Comparison of ENCODE assay signal across 8 cellular contexts in genomic region chr2:202238234-202239197, GRCh38. TPM values are rescaled to one million over a fixed set of nuclear protein-coding genes. Genes with fewer than 3 reads are reported as not detected.
DNase-seq lines count a peak whose midpoint lies in the region; ATAC-seq, FAIRE-seq and TF ChIP-seq lines count a peak whose summit lies in the region.

SUMO1 (minus strand) TSS chr2:202238597; CDS start chr2:202238451, 146 bp downstream.

- TF ChIP-seq CTCF in GM12875 (IDR thresholded peaks at IDR 0.05; ENCODE audit: borderline replicate concordance, insufficient read depth, low read depth, low read length) (no peak), pancreas (IDR thresholded peaks at IDR 0.05) (no peak), thyroid gland (IDR thresholded peaks at IDR 0.05) (no peak)

- ATAC-seq in HG02763 (IDR thresholded peaks at IDR 0.05; ENCODE audit: unreplicated experiment) (peak; percentile 98), Right ventricle myocardium superior (ENCODE audit: poor library complexity) (peak; percentile 99), pancreas (peak; percentile 98 to 99 (median 98))
- peak; percentile 97 for ATAC-seq in activated naive CD8-positive, alpha-beta T cell treated with anti-CD3 and anti-CD28 coated beads, Interleukin-2, amount 50 U/mL, for 24 hours

- no peaks in the 10 kb centered on the region for H3K27me3 Mint-ChIP-seq in activated naive CD8-positive, alpha-beta T cell treated with anti-CD3 and anti-CD28 coated beads, Interleukin-2, amount 50 U/mL, for 24 hours

- no peaks in the 10 kb centered on the region for H3K36me3 Mint-ChIP-seq in activated naive CD8-positive, alpha-beta T cell treated with anti-CD3 and anti-CD28 coated beads, Interleukin-2, amount 50 U/mL, for 24 hours (ENCODE audit: low read depth)

- peak; percentile 41 for DNase-seq in NCI-H1417 treated with DMSO at 0.1 percent for 48 hours (lab: John Stamatoyannopoulos, UW)
- DNase-seq in SW480 (ENCODE audit: low spot score) = peak; percentile 80
- DNase-seq in activated naive CD8-positive, alpha-beta T cell treated with anti-CD3 and anti-CD28 coated beads, Interleukin-2, amount 50 U/mL, for 24 hours = peak; percentile 92
- peak; percentile 95 for DNase-seq in Right ventricle myocardium superior
- peak; percentile 77 to 93 (median 84) for DNase-seq in pancreas
- DNase-seq in thyroid gland = peak; percentile 87 to 91

- H3K36me3 ChIP-seq in pancreas (no peaks in the 10 kb centered on the region), thyroid gland (no peaks in the 10 kb centered on the region)

- H3K4me1 ChIP-seq in pancreas (peaks cover 12 to 19% (median 14%) of the 10 kb centered on the region in 3 donors), thyroid gland (peaks cover 11 to 15% of the 10 kb centered on the region in 2 donors)

- H3K4me3 ChIP-seq in GM12875 (ENCODE audit: low read depth, low read length) (peak within 1 kb of the TSS; percentile 74), pancreas (peak within 1 kb of the TSS; percentile 80 to 98 (median 90)), thyroid gland (replicated peaks in 1 of 3) (peak within 1 kb of the TSS; percentile 49 to 92 (median 49))

- H3K9me3 Mint-ChIP-seq in activated naive CD8-positive, alpha-beta T cell treated with anti-CD3 and anti-CD28 coated beads, Interleukin-2, amount 50 U/mL, for 24 hours = no peaks in the 10 kb centered on the region

- TF ChIP-seq POLR2A in thyroid gland (IDR thresholded peaks at IDR 0.05) = peak in 1 of 2 donors; percentile 60

- peak within 1 kb of the TSS; percentile 97 for H3K4me3 Mint-ChIP-seq in activated naive CD8-positive, alpha-beta T cell treated with anti-CD3 and anti-CD28 coated beads, Interleukin-2, amount 50 U/mL, for 24 hours

- no peak for FAIRE-seq in pancreas (lab: Jason Lieb, UNC)

- peak within 1 kb of the TSS; percentile 96 for H3K27ac Mint-ChIP-seq in activated naive CD8-positive, alpha-beta T cell treated with anti-CD3 and anti-CD28 coated beads, Interleukin-2, amount 50 U/mL, for 24 hours

- H3K27ac ChIP-seq in pancreas (peak within 1 kb of the TSS; percentile 58 to 82 (median 73)), thyroid gland (peak within 1 kb of the TSS; percentile 52 to 87 (median 83))

- intact Hi-C loops in Right ventricle myocardium superior (cut with DNase I) = no loop called here
- intact Hi-C loops in pancreas (cut with DNase I) = no loop called here
- intact Hi-C loops in thyroid gland (cut with DNase I) = no loop called here

- H3K4me1 Mint-ChIP-seq in activated naive CD8-positive, alpha-beta T cell treated with anti-CD3 and anti-CD28 coated beads, Interleukin-2, amount 50 U/mL, for 24 hours = peaks cover 34% of the 10 kb centered on the region

- 2 to 3% methylated on average over 32 to 53 of the region's 54 CpGs for WGBS in pancreas, 2 donors
- 2 to 4% methylated on average over 35 to 49 of the region's 54 CpGs for WGBS in thyroid gland, 2 donors

- H3K9me3 ChIP-seq in pancreas = no peaks in the 10 kb centered on the region
- no peaks in the 10 kb centered on the region for H3K9me3 ChIP-seq in thyroid gland

- no peaks in the 10 kb centered on the region for H3K27me3 ChIP-seq in pancreas
- no peaks in the 10 kb centered on the region for H3K27me3 ChIP-seq in thyroid gland

RNA-seq across cellular contexts. Expression of gene SUMO1, which starts in this region (rescaled TPM):
- total RNA-seq in Right ventricle myocardium superior (64.6 TPM), pancreas (10 to 100 TPM; 20.4 to 43.8 (median 27.7) TPM), thyroid gland (100 to 1,000 TPM in 2 of 4 donors, 10 to 100 TPM in 2; 91.0 to 121 (median 102) TPM)
- 10 to 100 TPM; 45.2 to 62.3 TPM for polyA plus RNA-seq in pancreas

Comparison
In these comparisons a context has a peak if more than half of its experiments do, and no peak if none do; other contexts are left out.
1. Peak in every context shown above with its lines: DNase-seq, ATAC-seq, H3K4me3 ChIP-seq and H3K27ac ChIP-seq.
2. DNase-seq: peak in every context shown above with its lines; median percentile 95 in Right ventricle myocardium superior; 92 in activated naive CD8-positive, alpha-beta T cell treated with anti-CD3 and anti-CD28 coated beads, Interleukin-2, amount 50 U/mL, for 24 hours; 89 in thyroid gland; 84 in pancreas; 80 in SW480; 41 in NCI-H1417 treated with DMSO at 0.1 percent for 48 hours.